Comparison of ENCODE assay signal across 9 cellular contexts in genomic region chr15:92161039-92161670, GRCh38.
DNase-seq lines count a peak whose midpoint lies in the region; ATAC-seq, FAIRE-seq and TF ChIP-seq lines count a peak whose summit lies in the region.
"Had no signal": no experiment of that assay in that cellular context is flagged by ENCODE, and none has a peak within 500 bp of the region (broad histone marks: within the 10 kb centered on the region; RNA-seq: fewer than 3 reads in every experiment).

No MANE protein-coding gene starts in this region.

- peak overlapping the region; percentile 86 for H3K27ac Mint-ChIP-seq in activated B cell treated with CpG ODN at 0.5 μM for 24 hours
- H3K27ac Mint-ChIP-seq: activated CD4-positive, alpha-beta T cell treated with anti-CD3 and anti-CD28 coated beads, Interleukin-2, amount 10 ng/mL, durations not matched to agents 24 days and 14 days had no signal

- peak overlapping the region; percentile 81 for H3K4me3 Mint-ChIP-seq in activated B cell treated with CpG ODN at 0.5 μM for 24 hours
- H3K4me3 Mint-ChIP-seq: activated CD4-positive, alpha-beta T cell treated with anti-CD3 and anti-CD28 coated beads, Interleukin-2, amount 10 ng/mL, durations not matched to agents 24 days and 14 days had no signal

- TF ChIP-seq CTCF in GM13977 (IDR thresholded peaks at IDR 0.05; ENCODE audit: extremely low read depth, insufficient read depth, missing control alignments) (no peak), activated B cell treated with CpG ODN at 0.5 μM for 24 hours (IDR thresholded peaks at IDR 0.05) (no peak), HepG2 (CRISPR knock-in tag; IDR thresholded peaks at IDR 0.05) (no peak)

- peaks cover 2 to 5% of the 10 kb centered on the region in 2 donors for H3K36me3 ChIP-seq in aorta (ENCODE audit: control insufficient read depth in 1 of 2, insufficient read depth in 2 of 2, low read length in 1 of 2)
- no peaks in the 10 kb centered on the region for H3K36me3 ChIP-seq in HepG2 (replicated peaks in 1 of 2; ENCODE audit: control insufficient read depth in 1 of 2, insufficient read depth in 2 of 2, low read length in 2 of 2)

- FAIRE-seq in HepG2 (lab: Jason Lieb, UNC): no peak

- intact Hi-C loops in activated B cell treated with CpG ODN at 0.5 μM for 24 hours (cut with micrococcal nuclease) (no loop called here), aorta (cut with DNase I) (no loop called here), HepG2 (cut with micrococcal nuclease; ENCODE audit: unreplicated experiment) (no loop called here)

- H2AFZ ChIP-seq in HepG2 (ENCODE audit: low read length): no peak overlapping the region

- H3K4me1 ChIP-seq in aorta (ENCODE audit: control insufficient read depth in 1 of 2, insufficient read depth in 2 of 2, low read length in 2 of 2) (no peaks in the 10 kb centered on the region), HepG2 (ENCODE audit: insufficient read depth, low read length) (peaks cover 38% of the 10 kb centered on the region)

- H3K4me1 Mint-ChIP-seq in activated B cell treated with CpG ODN at 0.5 μM for 24 hours: peaks cover 16% of the 10 kb centered on the region

- TF ChIP-seq POLR2A in HepG2 (IDR thresholded peaks at IDR 0.05; ENCODE audit: insufficient read depth in 1 of 2, low read depth in 2 of 2, low read length in 2 of 2): no peak

- no peak for TF ChIP-seq RAD21 in HepG2 (CRISPR knock-in tag; IDR thresholded peaks at IDR 0.05)

- in situ Hi-C loops in GM13977 (cut with MboI; ENCODE audit: low pct_unique_long_range_greater_than_20kb, low sequenced_read_pairs, unreplicated experiment) (no loop called here), HepG2 (cut with HindIII; ENCODE audit: extremely low pct_ligation_motif_present, low pct_unique_long_range_greater_than_20kb) (no loop called here)

- H3K9me3 Mint-ChIP-seq in activated B cell treated with CpG ODN at 0.5 μM for 24 hours: no peaks in the 10 kb centered on the region
- H3K9me3 Mint-ChIP-seq: activated CD4-positive, alpha-beta T cell treated with anti-CD3 and anti-CD28 coated beads, Interleukin-2, amount 10 ng/mL, durations not matched to agents 24 days and 14 days had no signal

- peak; percentile 90 for ATAC-seq in GM19463 (IDR thresholded peaks at IDR 0.05; ENCODE audit: unreplicated experiment)
- peak; percentile 94 for ATAC-seq in HG03103 (IDR thresholded peaks at IDR 0.05; ENCODE audit: low read depth, unreplicated experiment)
- peak; percentile 88 for ATAC-seq in activated B cell treated with CpG ODN at 0.5 μM for 24 hours (ENCODE audit: low read depth)
- ATAC-seq in aorta (ENCODE audit: low FRiP score): no peak
- no peak for ATAC-seq in HepG2

- no peak for TF ChIP-seq EP300 in HepG2 (IDR thresholded peaks at IDR 0.05; ENCODE audit: low read depth in 2 of 2, low read length in 2 of 2)
- no peak for TF ChIP-seq EP300 in HepG2 (CRISPR knock-in tag; IDR thresholded peaks at IDR 0.05; ENCODE audit: borderline replicate concordance)

- POLR2A ChIA-PET in activated B cell treated with CpG ODN at 0.5 μM for 24 hours (lab: Charles Lee) (interaction anchor here (0.6 kb wide), 1 partner anchor 793 kb away, joined by 3 read pairs; no protein-coding TSS in a partner anchor), HepG2 (lab: Yijun Ruan, JAX) (no interaction called here)

- WGBS in aorta, 2 donors: 91 to 93% methylated on average over 6 of the region's 6 CpGs
- whole genome bisulfite sequencing in HepG2 (ENCODE audit: low lambda C conversion rate): 59% methylated on average over 6 of the region's 6 CpGs

- H3K36me3 Mint-ChIP-seq in activated B cell treated with CpG ODN at 0.5 μM for 24 hours (ENCODE audit: low read depth): no peaks in the 10 kb centered on the region

- no peak overlapping the region for H3K9ac ChIP-seq in HepG2 (ENCODE audit: insufficient read depth, low read depth, low read length)

- no peaks in the 10 kb centered on the region for H3K27me3 ChIP-seq in aorta (ENCODE audit: control insufficient read depth in 1 of 2, insufficient read depth in 2 of 2, low read length in 1 of 2)
- no peaks in the 10 kb centered on the region; a peak in 1 of 5 replicates for H3K27me3 ChIP-seq in HepG2 (ENCODE audit: control insufficient read depth in 1 of 2, insufficient read depth in 2 of 2, low read length in 2 of 2)

- H3K4me2 ChIP-seq in HepG2 (ENCODE audit: low read depth, low read length): no peak overlapping the region

- DNase-seq in GM13977 (ENCODE audit: low spot score) (peak; percentile 28), activated B cell treated with CpG ODN at 0.5 μM for 24 hours (no peak), aorta (no peak), activated T-cell treated with anti-CD3 and anti-CD28 coated beads for 4 hours (no peak), NCI-H146 (lab: John Stamatoyannopoulos, UW) (no peak), HepG2 (ENCODE audit: low spot score) (no peak)
- DNase-seq: activated CD4-positive, alpha-beta T cell treated with anti-CD3 and anti-CD28 coated beads, Interleukin-2, amount 10 ng/mL, durations not matched to agents 24 days and 14 days had no signal

- H3K4me3 ChIP-seq in aorta (ENCODE audit: low read length in 2 of 2) (no peak overlapping the region), HepG2 (replicated peaks in 1 of 3; ENCODE audit: insufficient read depth in 1 of 3, low read depth in 2 of 3, low read length in 3 of 3) (no peak overlapping the region)

- no TSS peak for BruUV-seq in HepG2 (replicated peaks; lab: Mats Ljungman, UMichigan)

- no peaks in the 10 kb centered on the region for H3K9me3 ChIP-seq in aorta (ENCODE audit: control insufficient read depth, low read length)
- no peaks in the 10 kb centered on the region for H3K9me3 ChIP-seq in HepG2 (ENCODE audit: low read length)

- H3K27ac ChIP-seq in aorta (ENCODE audit: low read depth in 1 of 2, low read length in 2 of 2) (no peak overlapping the region), HepG2 (ENCODE audit: extremely low read length, insufficient read depth, low read length) (no peak overlapping the region)

- CTCF ChIA-PET in activated B cell treated with CpG ODN at 0.5 μM for 24 hours (lab: Charles Lee) (no interaction called here), HepG2 (lab: Yijun Ruan, JAX; ENCODE audit: low intra/inter-chr PET ratio, low total read pairs) (no interaction called here)

- no peaks in the 10 kb centered on the region for H3K79me2 ChIP-seq in HepG2 (ENCODE audit: insufficient read depth, low read length)

- no peaks in the 10 kb centered on the region for H4K20me1 ChIP-seq in HepG2 (ENCODE audit: insufficient read depth, low read length)

- H3K27me3 Mint-ChIP-seq in activated B cell treated with CpG ODN at 0.5 μM for 24 hours: no peaks in the 10 kb centered on the region
- H3K27me3 Mint-ChIP-seq: activated CD4-positive, alpha-beta T cell treated with anti-CD3 and anti-CD28 coated beads, Interleukin-2, amount 10 ng/mL, durations not matched to agents 24 days and 14 days had no signal

TF ChIP-seq in HepG2, 621 proteins besides CTCF, POLR2A, EP300 and RAD21:
- TF ChIP-seq ARNTL (CRISPR knock-in tag; IDR thresholded peaks at IDR 0.05) (no peak), ZNF235 (CRISPR knock-in tag; IDR thresholded peaks at IDR 0.05; ENCODE audit: borderline replicate concordance) (no peak), GTF2F1 (IDR thresholded peaks at IDR 0.05; ENCODE audit: low read length) (no peak), MXI1 (IDR thresholded peaks at IDR 0.05; ENCODE audit: borderline replicate concordance, low read depth, low read length) (no peak), NKX3-1 (CRISPR knock-in tag; IDR thresholded peaks at IDR 0.05) (no peak), GZF1 (CRISPR knock-in tag; IDR thresholded peaks at IDR 0.05) (no peak), RFXAP (CRISPR knock-in tag; IDR thresholded peaks at IDR 0.05; ENCODE audit: borderline replicate concordance) (no peak), HOXA3 (CRISPR knock-in tag; IDR thresholded peaks at IDR 0.05) (no peak), ZNF629 (CRISPR knock-in tag; conservative IDR thresholded peaks at IDR 0.05) (no peak), ZC3H13 (CRISPR knock-in tag; IDR thresholded peaks at IDR 0.05) (no peak)

Comparison
In these comparisons a context has a peak if more than half of its experiments do, and no peak if none do; other contexts are left out.
1. ATAC-seq: peak in GM19463 (single experiment), HG03103 (single experiment) and activated B cell treated with CpG ODN at 0.5 μM for 24 hours (single experiment); none in aorta (single experiment) and HepG2 (single experiment).